In genomic region chr5:991472-992267, GRCh38 we compare ENCODE assay signal across 19 cellular contexts. TPM values are rescaled to one million over a fixed set of nuclear protein-coding genes. Genes with fewer than 3 reads are reported as not detected.
DNase-seq lines count a peak whose midpoint lies in the region; ATAC-seq and TF ChIP-seq lines count a peak whose summit lies in the region.
"Had no signal": no experiment of that assay in that cellular context is flagged by ENCODE, and none has a peak within 500 bp of the region (broad histone marks: within the 10 kb centered on the region; RNA-seq: fewer than 3 reads in every experiment).

No MANE protein-coding gene starts in this region.

- H3K27me3 Mint-ChIP-seq in activated naive CD8-positive, alpha-beta T cell treated with anti-CD3 and anti-CD28 coated beads, Interleukin-2, amount 10 ng/mL, durations not matched to agents 7 days and 5 days, result peaks cover 30% of the 10 kb centered on the region
- peaks cover 36% of the 10 kb centered on the region for H3K27me3 Mint-ChIP-seq in activated naive CD8-positive, alpha-beta T cell treated with anti-CD3 and anti-CD28 coated beads, Interleukin-2, amount 50 U/mL, for 24 hours
- H3K27me3 Mint-ChIP-seq: type B pancreatic cell had no signal

- no peak overlapping the region for H3K27ac Mint-ChIP-seq in activated naive CD8-positive, alpha-beta T cell treated with anti-CD3 and anti-CD28 coated beads, Interleukin-2, amount 10 ng/mL, durations not matched to agents 7 days and 5 days
- H3K27ac Mint-ChIP-seq in activated naive CD8-positive, alpha-beta T cell treated with anti-CD3 and anti-CD28 coated beads, Interleukin-2, amount 50 U/mL, for 24 hours, result no peak overlapping the region
- H3K27ac Mint-ChIP-seq: activated naive CD4-positive, alpha-beta T cell treated with anti-CD3 and anti-CD28 coated beads for 36 hours; H9; T-helper 1 cell treated with Interleukin-12 subunit alpha and Interleukin-12 subunit beta and Interleukin-4 antibody, amounts not matched to agents 30 μg/mL and 1 μg/mL, for 36 hours had no signal

- H3K4me3 Mint-ChIP-seq in activated naive CD8-positive, alpha-beta T cell treated with anti-CD3 and anti-CD28 coated beads, Interleukin-2, amount 10 ng/mL, durations not matched to agents 7 days and 5 days, result no peak overlapping the region
- H3K4me3 Mint-ChIP-seq in activated naive CD8-positive, alpha-beta T cell treated with anti-CD3 and anti-CD28 coated beads, Interleukin-2, amount 50 U/mL, for 24 hours, result no peak overlapping the region
- H3K4me3 Mint-ChIP-seq: activated naive CD4-positive, alpha-beta T cell treated with anti-CD3 and anti-CD28 coated beads for 36 hours; H9; T-helper 1 cell treated with Interleukin-12 subunit alpha and Interleukin-12 subunit beta and Interleukin-4 antibody, amounts not matched to agents 30 μg/mL and 1 μg/mL, for 36 hours; type B pancreatic cell had no signal

- no peak for ATAC-seq in activated naive CD8-positive, alpha-beta T cell treated with anti-CD3 and anti-CD28 coated beads, Interleukin-2, amount 10 ng/mL, durations not matched to agents 7 days and 5 days (ENCODE audit: low read depth)
- ATAC-seq in activated naive CD8-positive, alpha-beta T cell treated with anti-CD3 and anti-CD28 coated beads, Interleukin-2, amount 50 U/mL, for 24 hours, result no peak
- ATAC-seq in left ventricle myocardium superior, result no peak

- H3K9me3 ChIP-seq in osteoblast (ENCODE audit: low read depth, low read length) (peaks cover 5% of the 10 kb centered on the region), vagina (no peaks in the 10 kb centered on the region)
- H3K9me3 ChIP-seq: SJCRH30 had no signal

- no peak for TF ChIP-seq POLR2A in vagina (IDR thresholded peaks at IDR 0.05)

- intact Hi-C loops in left ventricle myocardium superior (cut with micrococcal nuclease), result no loop called here
- intact Hi-C loops in vagina (cut with DNase I), result no loop called here

- H4K20me1 ChIP-seq in osteoblast (ENCODE audit: insufficient read depth, low read length), result no peaks in the 10 kb centered on the region

- H3K36me3 Mint-ChIP-seq in activated naive CD8-positive, alpha-beta T cell treated with anti-CD3 and anti-CD28 coated beads, Interleukin-2, amount 10 ng/mL, durations not matched to agents 7 days and 5 days, result peaks cover 2% of the 10 kb centered on the region
- no peaks in the 10 kb centered on the region for H3K36me3 Mint-ChIP-seq in activated naive CD8-positive, alpha-beta T cell treated with anti-CD3 and anti-CD28 coated beads, Interleukin-2, amount 50 U/mL, for 24 hours (ENCODE audit: low read depth)
- H3K36me3 Mint-ChIP-seq: type B pancreatic cell had no signal

- no peaks in the 10 kb centered on the region for H3K36me3 ChIP-seq in osteoblast (ENCODE audit: insufficient read depth, low read length)
- H3K36me3 ChIP-seq in vagina, result no peaks in the 10 kb centered on the region
- H3K36me3 ChIP-seq: SJCRH30 had no signal

- peak; percentile 20 for DNase-seq in activated naive CD8-positive, alpha-beta T cell treated with anti-CD3 and anti-CD28 coated beads, Interleukin-2, amount 10 ng/mL, durations not matched to agents 7 days and 5 days
- no peak for DNase-seq in activated naive CD8-positive, alpha-beta T cell treated with anti-CD3 and anti-CD28 coated beads, Interleukin-2, amount 50 U/mL, for 24 hours
- DNase-seq in left ventricle myocardium superior (peak; percentile 46), osteoblast (ENCODE audit: insufficient read length, low spot score, missing footprints) (peak; percentile 60), vagina (ENCODE audit: extremely low spot score in 2 of 2) (peak in 1 of 2 donors; percentile 81)
- no peak for DNase-seq in stimulated activated CD4-positive, alpha-beta T cell treated with anti-CD3 and anti-CD28 coated beads, Interleukin-4, amount 100 ng/mL, for 1 hour
- DNase-seq in central memory CD4-positive, alpha-beta T cell, result no peak
- DNase-seq in activated CD4-positive, CD25-positive, alpha-beta regulatory T cell (lab: John Stamatoyannopoulos, UW), result no peak
- DNase-seq: activated naive CD4-positive, alpha-beta T cell treated with anti-CD3 and anti-CD28 coated beads for 36 hours; H9; midbrain; NCI-H146; NCI-H2171 treated with DMSO at 0.1 percent for 48 hours; NCI-H82; stimulated activated naive CD4-positive, alpha-beta T cell had no signal

- no peak overlapping the region for H3K4me2 ChIP-seq in osteoblast (ENCODE audit: insufficient read depth, low read length)

- H2AFZ ChIP-seq in osteoblast (ENCODE audit: low read length), result no peak overlapping the region

- H3K27me3 ChIP-seq in osteoblast (ENCODE audit: insufficient read depth, low read length), result peaks cover 14% of the 10 kb centered on the region
- no peaks in the 10 kb centered on the region for H3K27me3 ChIP-seq in vagina
- H3K27me3 ChIP-seq: SJCRH30 had no signal

- peaks cover 7% of the 10 kb centered on the region for H3K4me1 ChIP-seq in osteoblast (ENCODE audit: insufficient read depth, low read length)
- peaks cover 7% of the 10 kb centered on the region for H3K4me1 ChIP-seq in vagina

- peaks cover 7% of the 10 kb centered on the region for H3K4me1 Mint-ChIP-seq in activated naive CD8-positive, alpha-beta T cell treated with anti-CD3 and anti-CD28 coated beads, Interleukin-2, amount 10 ng/mL, durations not matched to agents 7 days and 5 days
- peaks cover 2% of the 10 kb centered on the region for H3K4me1 Mint-ChIP-seq in activated naive CD8-positive, alpha-beta T cell treated with anti-CD3 and anti-CD28 coated beads, Interleukin-2, amount 50 U/mL, for 24 hours

- no peaks in the 10 kb centered on the region for H3K79me2 ChIP-seq in osteoblast (ENCODE audit: insufficient read depth, low read length)

- no peak overlapping the region for H3K27ac ChIP-seq in osteoblast (ENCODE audit: low read depth, low read length)
- peak overlapping the region; percentile 6 for H3K27ac ChIP-seq in vagina
- H3K27ac ChIP-seq: SJCRH30, VCaP had no signal

- peaks cover 4% of the 10 kb centered on the region for H3K9me3 Mint-ChIP-seq in activated naive CD8-positive, alpha-beta T cell treated with anti-CD3 and anti-CD28 coated beads, Interleukin-2, amount 10 ng/mL, durations not matched to agents 7 days and 5 days
- H3K9me3 Mint-ChIP-seq in activated naive CD8-positive, alpha-beta T cell treated with anti-CD3 and anti-CD28 coated beads, Interleukin-2, amount 50 U/mL, for 24 hours, result peaks cover 4% of the 10 kb centered on the region
- H3K9me3 Mint-ChIP-seq: activated naive CD4-positive, alpha-beta T cell treated with anti-CD3 and anti-CD28 coated beads for 36 hours had no signal

- H3K4me3 ChIP-seq in osteoblast (ENCODE audit: insufficient read depth, low read length) (no peak overlapping the region), vagina (no peak overlapping the region)
- H3K4me3 ChIP-seq: SJCRH30 had no signal

- POLR2A ChIA-PET in activated naive CD8-positive, alpha-beta T cell treated with anti-CD3 and anti-CD28 coated beads, Interleukin-2, amount 10 ng/mL, durations not matched to agents 7 days and 5 days (lab: Charles Lee), result no interaction called here

- no peak for TF ChIP-seq CTCF in osteoblast (IDR thresholded peaks at IDR 0.05; ENCODE audit: extremely low read depth, low read depth, low read length)
- no peak for TF ChIP-seq CTCF in vagina (IDR thresholded peaks at IDR 0.05)

RNA-seq across cellular contexts. Expression of gene NKD2, which starts 16.9 kb away (rescaled TPM):
- under 1 TPM; 0.23 to 0.36 TPM for total RNA-seq in activated naive CD8-positive, alpha-beta T cell treated with anti-CD3 and anti-CD28 coated beads, Interleukin-2, amount 10 ng/mL, durations not matched to agents 7 days and 5 days
- total RNA-seq in left ventricle myocardium superior (3.4 TPM), osteoblast (under 0.01 TPM in 1 of 2 replicates, not detected in the other), vagina (2.0 TPM)
- total RNA-seq: SJCRH30 had no signal

Comparison
In these comparisons a context has a peak if more than half of its experiments do, and no peak if none do; other contexts are left out.
1. DNase-seq: peak in activated naive CD8-positive, alpha-beta T cell treated with anti-CD3 and anti-CD28 coated beads, Interleukin-2, amount 10 ng/mL, durations not matched to agents 7 days and 5 days (single experiment), left ventricle myocardium superior (single experiment) and osteoblast (single experiment); none in activated naive CD8-positive, alpha-beta T cell treated with anti-CD3 and anti-CD28 coated beads, Interleukin-2, amount 50 U/mL, for 24 hours (single experiment), stimulated activated CD4-positive, alpha-beta T cell treated with anti-CD3 and anti-CD28 coated beads, Interleukin-4, amount 100 ng/mL, for 1 hour (single experiment), central memory CD4-positive, alpha-beta T cell (single experiment) and activated CD4-positive, CD25-positive, alpha-beta regulatory T cell (0 of 4).